3 cellular contexts compared by ENCODE assay signal in the genomic region with DNA sequence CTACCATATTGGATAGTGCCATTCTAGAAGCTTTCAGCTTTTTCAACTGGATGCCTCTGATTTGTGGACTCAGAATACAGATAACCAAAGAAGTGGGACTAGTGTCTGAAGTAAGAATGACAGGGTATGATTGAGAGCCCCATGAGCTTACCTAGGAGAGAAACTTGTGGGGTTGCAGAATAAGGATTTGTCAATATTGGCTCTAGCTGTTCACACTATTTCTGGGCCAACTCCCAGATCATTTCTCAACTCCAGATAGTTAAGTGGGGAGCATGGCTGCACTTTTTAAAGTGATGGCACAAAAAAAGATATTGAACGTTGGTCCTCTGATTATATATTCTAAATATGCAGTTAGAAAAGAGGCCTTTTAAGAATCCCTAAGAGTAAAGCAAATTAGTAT.
TF ChIP-seq lines count a peak whose summit lies in the region.

No MANE protein-coding gene starts in this region.

TF ChIP-seq in A549, 52 proteins besides CTCF, POLR2A, EP300 and RAD21:
- 0 out of 2 replicates have a peak, but pooled peaks have one; percentile 34 for TF ChIP-seq EHMT2 (IDR thresholded peaks at IDR 0.05; ENCODE audit: low read depth)
- TF ChIP-seq SMC3 (IDR thresholded peaks at IDR 0.05) = no peak
- no peak for TF ChIP-seq NR3C1 (IDR thresholded peaks at IDR 0.05)
- no peak for TF ChIP-seq ESRRA (IDR thresholded peaks at IDR 0.05; ENCODE audit: borderline replicate concordance, low read length)
TF ChIP-seq in A549: peak in this region for 1.

TF ChIP-seq in IMR-90, 13 proteins besides CTCF, POLR2A, EP300 and RAD21:
- TF ChIP-seq, protein P1, sequence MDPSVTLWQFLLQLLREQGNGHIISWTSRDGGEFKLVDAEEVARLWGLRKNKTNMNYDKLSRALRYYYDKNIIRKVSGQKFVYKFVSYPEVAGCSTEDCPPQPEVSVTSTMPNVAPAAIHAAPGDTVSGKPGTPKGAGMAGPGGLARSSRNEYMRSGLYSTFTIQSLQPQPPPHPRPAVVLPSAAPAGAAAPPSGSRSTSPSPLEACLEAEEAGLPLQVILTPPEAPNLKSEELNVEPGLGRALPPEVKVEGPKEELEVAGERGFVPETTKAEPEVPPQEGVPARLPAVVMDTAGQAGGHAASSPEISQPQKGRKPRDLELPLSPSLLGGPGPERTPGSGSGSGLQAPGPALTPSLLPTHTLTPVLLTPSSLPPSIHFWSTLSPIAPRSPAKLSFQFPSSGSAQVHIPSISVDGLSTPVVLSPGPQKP (IDR thresholded peaks at IDR 0.05; ENCODE audit: borderline replicate concordance, low read depth, low read length) = no peak
- TF ChIP-seq CEBPB (IDR thresholded peaks at IDR 0.05; ENCODE audit: low read depth, low read length) = no peak
- TF ChIP-seq RFX5 (IDR thresholded peaks at IDR 0.05; ENCODE audit: low read depth, low read length) = no peak
- no peak for TF ChIP-seq SMC3 (IDR thresholded peaks at IDR 0.05; ENCODE audit: low read depth, low read length)
- TF ChIP-seq, protein P2, sequence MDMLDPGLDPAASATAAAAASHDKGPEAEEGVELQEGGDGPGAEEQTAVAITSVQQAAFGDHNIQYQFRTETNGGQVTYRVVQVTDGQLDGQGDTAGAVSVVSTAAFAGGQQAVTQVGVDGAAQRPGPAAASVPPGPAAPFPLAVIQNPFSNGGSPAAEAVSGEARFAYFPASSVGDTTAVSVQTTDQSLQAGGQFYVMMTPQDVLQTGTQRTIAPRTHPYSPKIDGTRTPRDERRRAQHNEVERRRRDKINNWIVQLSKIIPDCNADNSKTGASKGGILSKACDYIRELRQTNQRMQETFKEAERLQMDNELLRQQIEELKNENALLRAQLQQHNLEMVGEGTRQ (IDR thresholded peaks at IDR 0.05; ENCODE audit: low read depth, low read length) = no peak
- no peak for TF ChIP-seq MAFK (IDR thresholded peaks at IDR 0.05; ENCODE audit: low read depth, low read length)
- TF ChIP-seq BHLHE40 (IDR thresholded peaks at IDR 0.05; ENCODE audit: low read depth, low read length) = no peak
- no peak for TF ChIP-seq RCOR1 (IDR thresholded peaks at IDR 0.05; ENCODE audit: insufficient replicate concordance, low read length)
- no peak for TF ChIP-seq NFE2L2 (IDR thresholded peaks at IDR 0.05; ENCODE audit: low read depth, low read length)
- no peak for TF ChIP-seq FOS (IDR thresholded peaks at IDR 0.05; ENCODE audit: low read depth, low read length)
- TF ChIP-seq MAZ (IDR thresholded peaks at IDR 0.05; ENCODE audit: borderline replicate concordance, low read depth, low read length) = no peak
- TF ChIP-seq MXI1 (IDR thresholded peaks at IDR 0.05; ENCODE audit: borderline replicate concordance, low read depth, low read length) = no peak

TF ChIP-seq in K562, 482 proteins besides CTCF, POLR2A, EP300 and RAD21:
- TF ChIP-seq PKNOX1 (IDR thresholded peaks at IDR 0.05) (peak; percentile 13; the same call in 1 of the 2 replicates), MYBL2 (IDR thresholded peaks at IDR 0.05; ENCODE audit: low read depth) (no peak), MYBL2 (CRISPR knock-in tag; IDR thresholded peaks at IDR 0.05; ENCODE audit: borderline replicate concordance) (no peak)
